ENCODE assay signal across 1 cellular context in the genomic region with DNA sequence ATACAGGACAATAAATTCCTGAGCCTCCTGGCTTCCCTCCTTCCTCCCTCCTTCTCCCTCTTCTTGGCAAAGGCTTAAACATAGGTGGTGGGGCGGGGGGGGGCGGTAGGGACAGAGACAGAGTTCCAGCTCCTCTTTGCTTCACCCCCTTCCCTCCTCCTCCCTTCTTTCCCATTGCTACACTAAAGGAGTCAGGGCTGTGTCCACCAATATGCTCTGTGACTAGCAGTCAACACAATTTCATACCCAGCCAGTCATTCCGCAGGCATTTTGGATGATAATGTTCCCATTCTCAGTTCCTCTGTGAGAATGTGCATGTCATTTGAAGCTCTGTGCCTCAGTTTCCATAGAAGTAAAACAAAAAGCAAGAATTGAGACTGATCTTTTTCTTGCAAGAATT.
TF ChIP-seq lines count a peak whose summit lies in the region.

No MANE protein-coding gene starts in this region.

TF ChIP-seq in IMR-90, 13 proteins besides CTCF, POLR2A, EP300 and RAD21:
- TF ChIP-seq FOS (IDR thresholded peaks at IDR 0.05; ENCODE audit: low read depth, low read length) (no peak), MAZ (IDR thresholded peaks at IDR 0.05; ENCODE audit: borderline replicate concordance, low read depth, low read length) (no peak)
- TF ChIP-seq, protein P1, sequence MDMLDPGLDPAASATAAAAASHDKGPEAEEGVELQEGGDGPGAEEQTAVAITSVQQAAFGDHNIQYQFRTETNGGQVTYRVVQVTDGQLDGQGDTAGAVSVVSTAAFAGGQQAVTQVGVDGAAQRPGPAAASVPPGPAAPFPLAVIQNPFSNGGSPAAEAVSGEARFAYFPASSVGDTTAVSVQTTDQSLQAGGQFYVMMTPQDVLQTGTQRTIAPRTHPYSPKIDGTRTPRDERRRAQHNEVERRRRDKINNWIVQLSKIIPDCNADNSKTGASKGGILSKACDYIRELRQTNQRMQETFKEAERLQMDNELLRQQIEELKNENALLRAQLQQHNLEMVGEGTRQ (IDR thresholded peaks at IDR 0.05; ENCODE audit: low read depth, low read length): no peak
